Comparison of ENCODE assay signal across 1 cellular context in the genomic region with DNA sequence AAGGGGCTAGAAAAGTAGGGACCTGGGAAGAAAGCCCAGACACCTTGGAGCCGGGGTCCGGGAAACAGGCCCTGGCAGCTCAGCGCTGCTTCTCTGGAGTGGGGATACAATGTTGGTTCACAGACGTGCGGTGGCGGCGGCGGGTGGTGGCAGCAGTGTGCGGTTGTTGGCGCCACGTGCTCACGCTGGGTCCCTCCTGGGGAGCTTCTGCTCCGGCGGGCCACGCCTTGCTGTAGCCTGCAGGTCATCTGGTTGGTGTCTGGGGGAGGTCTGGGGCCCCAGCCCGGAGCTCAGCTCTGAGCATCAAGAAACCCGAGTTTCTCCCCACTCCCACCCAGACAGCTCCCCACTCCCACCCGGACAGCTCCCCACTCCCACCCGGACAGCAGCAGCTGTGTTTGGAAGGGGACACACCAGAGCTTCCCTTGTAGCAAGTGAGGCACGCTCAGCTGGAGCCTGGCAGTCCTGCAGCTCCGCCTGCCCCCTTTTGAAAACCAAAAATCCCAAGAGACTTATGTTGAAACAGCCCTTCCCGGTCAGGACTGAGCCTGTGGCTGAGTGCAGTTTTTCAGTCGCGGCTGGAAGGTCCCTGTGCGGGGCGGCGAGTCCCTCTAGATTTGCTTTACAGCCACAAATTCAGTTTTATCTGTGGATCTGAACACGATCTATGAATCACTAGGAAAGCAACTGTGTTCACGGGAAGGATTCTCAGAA.
TF ChIP-seq lines count a peak whose summit lies in the region.

No MANE protein-coding gene starts in this region.

TF ChIP-seq in GM23338, 12 proteins besides CTCF, POLR2A, EP300 and RAD21 (continued from another document):
- TF ChIP-seq CREB1 (CRISPR knock-in tag; IDR thresholded peaks at IDR 0.05; ENCODE audit: low read depth) = no peak
